8 cellular contexts compared by ENCODE assay signal in genomic region chr19:49387936-49388372, GRCh38. TPM values are rescaled to one million over a fixed set of nuclear protein-coding genes. Genes with fewer than 3 reads are reported as not detected.
A peak's percentile ranks its signal among the peaks of the same experiment; 100 is the strongest.
DNase-seq lines count a peak whose midpoint lies in the region; ATAC-seq, FAIRE-seq and TF ChIP-seq lines count a peak whose summit lies in the region.

A gene with protein sequence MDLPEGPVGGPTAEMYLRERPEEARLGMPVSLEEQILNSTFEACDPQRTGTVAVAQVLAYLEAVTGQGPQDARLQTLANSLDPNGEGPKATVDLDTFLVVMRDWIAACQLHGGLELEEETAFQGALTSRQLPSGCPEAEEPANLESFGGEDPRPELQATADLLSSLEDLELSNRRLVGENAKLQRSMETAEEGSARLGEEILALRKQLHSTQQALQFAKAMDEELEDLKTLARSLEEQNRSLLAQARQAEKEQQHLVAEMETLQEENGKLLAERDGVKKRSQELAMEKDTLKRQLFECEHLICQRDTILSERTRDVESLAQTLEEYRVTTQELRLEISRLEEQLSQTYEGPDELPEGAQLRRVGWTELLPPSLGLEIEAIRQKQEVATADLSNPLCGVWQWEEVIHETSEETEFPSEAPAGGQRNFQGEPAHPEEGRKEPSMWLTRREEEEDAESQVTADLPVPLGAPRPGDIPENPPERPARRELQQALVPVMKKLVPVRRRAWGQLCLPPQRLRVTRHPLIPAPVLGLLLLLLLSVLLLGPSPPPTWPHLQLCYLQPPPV (plus strand): TSS chr19:49388249. CDS start chr19:49390884, 2,635 bp downstream.

- H3K27me3 Mint-ChIP-seq in activated naive CD4-positive, alpha-beta T cell treated with anti-CD3 and anti-CD28 coated beads, Interleukin-2, amount 10 ng/mL, durations not matched to agents 7 days and 5 days, result peaks cover 38% of the 10 kb centered on the region

- H3K4me1 ChIP-seq in kidney (ENCODE audit: control insufficient read depth in 1 of 2, insufficient read depth in 1 of 2, low read depth in 1 of 2, low read length in 2 of 2), result no peaks in the 10 kb centered on the region
- H3K4me1 ChIP-seq in mesendoderm (ENCODE audit: control insufficient read depth, low read depth, low read length), result no peaks in the 10 kb centered on the region

- no peaks in the 10 kb centered on the region for H3K79me1 ChIP-seq in mesendoderm (ENCODE audit: low read length)

- ATAC-seq in GM18861 (IDR thresholded peaks at IDR 0.05; ENCODE audit: unreplicated experiment) (peak; percentile 55), HG03460 (IDR thresholded peaks at IDR 0.05; ENCODE audit: unreplicated experiment) (no peak)

- in situ Hi-C loops in SK-MEL-5 (cut with HindIII; ENCODE audit: low pct_unique_long_range_greater_than_20kb, low sequenced_read_pairs), result no loop called here

- H3K36me3 ChIP-seq in kidney (ENCODE audit: control insufficient read depth in 1 of 2, insufficient read depth in 2 of 2, low read length in 2 of 2) (no peaks in the 10 kb centered on the region), mesendoderm (ENCODE audit: control insufficient read depth, insufficient read depth, low read length) (no peaks in the 10 kb centered on the region)

- no peak within 1 kb of the TSS for H2BK15ac ChIP-seq in mesendoderm (replicated peaks; ENCODE audit: low read depth)

- peaks cover 32% of the 10 kb centered on the region for H3K4me1 Mint-ChIP-seq in activated naive CD4-positive, alpha-beta T cell treated with anti-CD3 and anti-CD28 coated beads, Interleukin-2, amount 10 ng/mL, durations not matched to agents 7 days and 5 days

- H3K27me3 ChIP-seq in mesendoderm (ENCODE audit: insufficient read depth, low read length, poor library complexity), result no peaks in the 10 kb centered on the region

- no peaks in the 10 kb centered on the region for H3K9me3 ChIP-seq in kidney (ENCODE audit: control insufficient read depth in 1 of 2, low read length in 2 of 2)

- no peak within 1 kb of the TSS for H2AK5ac ChIP-seq in mesendoderm (ENCODE audit: low read length)

- no peak within 1 kb of the TSS for H3K4ac ChIP-seq in mesendoderm (ENCODE audit: low read depth, low read length)

- H4K8ac ChIP-seq in mesendoderm (ENCODE audit: low read depth, low read length), result no peak within 1 kb of the TSS

- H4K5ac ChIP-seq in mesendoderm (ENCODE audit: low read length), result no peak within 1 kb of the TSS

- H3K9ac ChIP-seq in kidney (ENCODE audit: low read length in 2 of 2), result no peak within 1 kb of the TSS
- H3K9ac ChIP-seq in mesendoderm (ENCODE audit: low read length), result no peak within 1 kb of the TSS

- peak; percentile 93 for DNase-seq in SK-MEL-5 (ENCODE audit: low read depth, low spot score)
- DNase-seq in activated naive CD4-positive, alpha-beta T cell treated with anti-CD3 and anti-CD28 coated beads, Interleukin-2, amount 10 ng/mL, durations not matched to agents 7 days and 5 days, result peak; percentile 92
- DNase-seq in kidney, result peak; percentile 96
- peak; percentile 75 for DNase-seq in stimulated activated CD8-positive, alpha-beta memory T cell treated with anti-CD3 and anti-CD28 coated beads, Interleukin-15, amount 100 ng/mL, for 1 hour (ENCODE audit: low read depth)
- DNase-seq in mesendoderm, result no peak
- no peak for DNase-seq in NCI-H1092 (lab: John Stamatoyannopoulos, UW)

- peaks cover 1% of the 10 kb centered on the region for H3K36me3 Mint-ChIP-seq in activated naive CD4-positive, alpha-beta T cell treated with anti-CD3 and anti-CD28 coated beads, Interleukin-2, amount 10 ng/mL, durations not matched to agents 7 days and 5 days

- CTCF ChIA-PET in activated naive CD4-positive, alpha-beta T cell treated with anti-CD3 and anti-CD28 coated beads, Interleukin-2, amount 10 ng/mL, durations not matched to agents 7 days and 5 days (lab: Charles Lee), result no interaction called here

- intact Hi-C loops in kidney (cut with DNase I), result no loop called here

- no peaks in the 10 kb centered on the region for H3K79me2 ChIP-seq in mesendoderm (ENCODE audit: control insufficient read depth, insufficient read depth, low read length)

- no peak within 1 kb of the TSS for H3K4me2 ChIP-seq in mesendoderm (ENCODE audit: low read length)

- H3K4me3 Mint-ChIP-seq in activated naive CD4-positive, alpha-beta T cell treated with anti-CD3 and anti-CD28 coated beads, Interleukin-2, amount 10 ng/mL, durations not matched to agents 7 days and 5 days, result peak within 1 kb of the TSS; percentile 33

- FAIRE-seq in kidney (lab: Jason Lieb, UNC), result no peak

- no peak within 1 kb of the TSS for H3K27ac ChIP-seq in kidney (ENCODE audit: low read depth in 2 of 2, low read length in 2 of 2)
- H3K27ac ChIP-seq in mesendoderm (ENCODE audit: low read depth, low read length), result no peak within 1 kb of the TSS

- no peak within 1 kb of the TSS for H3K18ac ChIP-seq in mesendoderm (ENCODE audit: low read length)

- no peak within 1 kb of the TSS for H3K56ac ChIP-seq in mesendoderm (ENCODE audit: low read length)

- peak within 1 kb of the TSS; percentile 87 for H3K27ac Mint-ChIP-seq in activated naive CD4-positive, alpha-beta T cell treated with anti-CD3 and anti-CD28 coated beads, Interleukin-2, amount 10 ng/mL, durations not matched to agents 7 days and 5 days

- no CpG with 5 or more reads among the region's 40 CpGs for WGBS in mesendoderm (ENCODE audit: extremely low coverage, insufficient coverage, low lambda C conversion rate)

- H3K9me3 Mint-ChIP-seq in activated naive CD4-positive, alpha-beta T cell treated with anti-CD3 and anti-CD28 coated beads, Interleukin-2, amount 10 ng/mL, durations not matched to agents 7 days and 5 days, result peaks cover 2% of the 10 kb centered on the region

- H3K23ac ChIP-seq in mesendoderm (ENCODE audit: low read length), result no peak within 1 kb of the TSS

- TF ChIP-seq CTCF in kidney (IDR thresholded peaks at IDR 0.05; ENCODE audit: borderline replicate concordance, extremely low read depth, insufficient read depth), result no peak

- no peak within 1 kb of the TSS for H2BK5ac ChIP-seq in mesendoderm (ENCODE audit: low read length)

- H3K4me3 ChIP-seq in kidney (ENCODE audit: low read length in 2 of 2) (no peak within 1 kb of the TSS), mesendoderm (ENCODE audit: low read length) (no peak within 1 kb of the TSS)

- no peak within 1 kb of the TSS for H2BK120ac ChIP-seq in mesendoderm (ENCODE audit: low read depth, low read length)

RNA-seq across cellular contexts. Expression of the gene that starts here (rescaled TPM):
- total RNA-seq in SK-MEL-5 (2014; rRNA removed; shearing (Covaris generic)), result 0.19 TPM in 1 of 2 replicates, not detected in the other
- polyA plus RNA-seq in SK-MEL-5 (2015; cell fraction: cytosol; rRNA removed), result 0.28 and 0.44 TPM in 2 replicates
- 5.1 and 9.8 TPM in 2 replicates for polyA plus RNA-seq in SK-MEL-5 (2015; cell fraction: nucleus; rRNA removed)
- total RNA-seq in kidney, result not detected
- not detected for polyA plus RNA-seq in kidney (ENCODE audit: insufficient read depth, low read depth, low replicate concordance)
- polyA plus RNA-seq in mesendoderm (2013, experiment 1 of 2), result not detected
- polyA plus RNA-seq in mesendoderm (2013, experiment 2 of 2), result 0.03 TPM

Comparison
In these comparisons a context has a peak if more than half of its experiments do, and no peak if none do; other contexts are left out.
1. Peak in DNase-seq in kidney; RNA of the gene not detected or under 1 TPM.
2. DNase-seq: peak in SK-MEL-5 (single experiment), activated naive CD4-positive, alpha-beta T cell treated with anti-CD3 and anti-CD28 coated beads, Interleukin-2, amount 10 ng/mL, durations not matched to agents 7 days and 5 days (single experiment) and stimulated activated CD8-positive, alpha-beta memory T cell treated with anti-CD3 and anti-CD28 coated beads, Interleukin-15, amount 100 ng/mL, for 1 hour (single experiment); none in mesendoderm (single experiment) and NCI-H1092 (single experiment).